In genomic region chr3:32460817-32461496, GRCh38 we compare ENCODE assay signal across 7 cellular contexts. TPM values are rescaled to one million over a fixed set of nuclear protein-coding genes. Genes with fewer than 3 reads are reported as not detected.
DNase-seq lines count a peak whose midpoint lies in the region; ATAC-seq and TF ChIP-seq lines count a peak whose summit lies in the region.
"Not testable (repeated sequence)": the region's sequence is repeated elsewhere in the genome, so short reads cannot be mapped to it uniquely, and the experiment has no call there.

No MANE protein-coding gene starts in this region.

- peak overlapping the region; percentile 34 for H3K4me3 ChIP-seq in GM23338
- not testable (repeated sequence) for H3K4me3 ChIP-seq in OCI-LY3 (ENCODE audit: low read length); endodermal cell (ENCODE audit: low read length); lower lobe of right lung; smooth muscle cell

- H4K20me1 ChIP-seq in GM23338 (replicated peaks; ENCODE audit: insufficient read depth); OCI-LY3 (ENCODE audit: insufficient read depth, low read length); smooth muscle cell (ENCODE audit: low read depth): not testable (repeated sequence)

- CTCF ChIA-PET in activated naive CD4-positive, alpha-beta T cell treated with anti-CD3 and anti-CD28 coated beads, Interleukin-2, amount 10 ng/mL, durations not matched to agents 7 days and 5 days (lab: Charles Lee) = interaction anchor here (0.6 to 2.4 kb wide), 8 partner anchors 22 to 89 kb away, joined by 3 to 7 read pairs (median 4); no protein-coding TSS in a partner anchor

- H3K4me1 ChIP-seq in GM23338 (ENCODE audit: insufficient read depth) (peaks cover 41% of the 10 kb centered on the region), OCI-LY3 (ENCODE audit: low read length) (peaks cover 31% of the 10 kb centered on the region), lower lobe of right lung (peaks cover 45% of the 10 kb centered on the region), smooth muscle cell (ENCODE audit: low read depth) (peaks cover 10% of the 10 kb centered on the region)
- not testable (repeated sequence) for H3K4me1 ChIP-seq in endodermal cell (ENCODE audit: control insufficient read depth, insufficient read depth, low read length)

- H3K9me3 Mint-ChIP-seq in GM23338; activated naive CD4-positive, alpha-beta T cell treated with anti-CD3 and anti-CD28 coated beads, Interleukin-2, amount 10 ng/mL, durations not matched to agents 7 days and 5 days; endodermal cell: not testable (repeated sequence)

- not testable (repeated sequence) for TF ChIP-seq CTCF in GM23338 (conservative IDR thresholded peaks at IDR 0.05; ENCODE audit: low read depth in 2 of 2); OCI-LY3 (IDR thresholded peaks at IDR 0.05; ENCODE audit: low read depth, low read length); endodermal cell (conservative IDR thresholded peaks at IDR 0.05); lower lobe of right lung (IDR thresholded peaks at IDR 0.05); smooth muscle cell (IDR thresholded peaks at IDR 0.05; ENCODE audit: borderline replicate concordance, insufficient read depth, poor library complexity, severe bottlenecking)

- H3K4me2 ChIP-seq in GM23338 = peak overlapping the region; percentile 71
- H3K4me2 ChIP-seq in OCI-LY3 (ENCODE audit: low read length) = peak overlapping the region; percentile 56
- peak overlapping the region; percentile 11 for H3K4me2 ChIP-seq in smooth muscle cell

- not testable (repeated sequence) for ATAC-seq in GM23338, lower lobe of right lung

- H2AFZ ChIP-seq in GM23338; OCI-LY3 (ENCODE audit: low read depth, low read length); smooth muscle cell (ENCODE audit: low read depth): not testable (repeated sequence)

- peaks cover 14% of the 10 kb centered on the region for H3K4me1 Mint-ChIP-seq in GM23338
- peaks cover 34% of the 10 kb centered on the region for H3K4me1 Mint-ChIP-seq in activated naive CD4-positive, alpha-beta T cell treated with anti-CD3 and anti-CD28 coated beads, Interleukin-2, amount 10 ng/mL, durations not matched to agents 7 days and 5 days
- peaks cover 24% of the 10 kb centered on the region for H3K4me1 Mint-ChIP-seq in endodermal cell

- H3K27me3 Mint-ChIP-seq in GM23338 (ENCODE audit: insufficient read depth, low read depth, poor library complexity); activated naive CD4-positive, alpha-beta T cell treated with anti-CD3 and anti-CD28 coated beads, Interleukin-2, amount 10 ng/mL, durations not matched to agents 7 days and 5 days: not testable (repeated sequence)
- peaks cover 25% of the 10 kb centered on the region for H3K27me3 Mint-ChIP-seq in endodermal cell (ENCODE audit: insufficient read depth)

- H3K9me3 ChIP-seq in OCI-LY3 (ENCODE audit: insufficient read depth, low read length); endodermal cell (ENCODE audit: control insufficient read depth, low read length); lower lobe of right lung; smooth muscle cell (replicated peaks; ENCODE audit: low read depth): not testable (repeated sequence)

- H3K27ac Mint-ChIP-seq in GM23338; activated naive CD4-positive, alpha-beta T cell treated with anti-CD3 and anti-CD28 coated beads, Interleukin-2, amount 10 ng/mL, durations not matched to agents 7 days and 5 days; endodermal cell: not testable (repeated sequence)

- not testable (repeated sequence) for DNase-seq in GM23338 (ENCODE audit: low spot score); activated naive CD4-positive, alpha-beta T cell treated with anti-CD3 and anti-CD28 coated beads, Interleukin-2, amount 10 ng/mL, durations not matched to agents 7 days and 5 days; lower lobe of right lung; smooth muscle cell (lab: John Stamatoyannopoulos, UW; ENCODE audit: unreplicated experiment)
- DNase-seq in activated CD4-positive, CD25-positive, alpha-beta regulatory T cell treated with anti-CD3 and anti-CD28 coated beads, Interleukin-2, amount 50 U/mL, for 72 hours = peak; percentile 17
- DNase-seq in endodermal cell = peak; percentile 72

- peak overlapping the region; percentile 62 for H3K4me3 Mint-ChIP-seq in GM23338
- H3K4me3 Mint-ChIP-seq in activated naive CD4-positive, alpha-beta T cell treated with anti-CD3 and anti-CD28 coated beads, Interleukin-2, amount 10 ng/mL, durations not matched to agents 7 days and 5 days = peak overlapping the region; percentile 70
- peak overlapping the region; percentile 19 for H3K4me3 Mint-ChIP-seq in endodermal cell

- 38 to 43% methylated on average over 7 to 10 of the region's 10 CpGs for WGBS in endodermal cell (ENCODE audit: insufficient coverage in 1 of 2, insufficient read length in 1 of 2), 2 experiments
- WGBS in smooth muscle cell (ENCODE audit: low lambda C conversion rate) = 40% methylated on average over 10 of the region's 10 CpGs

- peak overlapping the region; percentile 97 for H3K27ac ChIP-seq in GM23338 (ENCODE audit: low read depth)
- not testable (repeated sequence) for H3K27ac ChIP-seq in OCI-LY3 (ENCODE audit: low read length); endodermal cell (ENCODE audit: low read depth, low read length); smooth muscle cell (ENCODE audit: low read depth)
- H3K27ac ChIP-seq in lower lobe of right lung = peak overlapping the region; percentile 60

- H3K79me2 ChIP-seq in GM23338 (replicated peaks; ENCODE audit: insufficient read depth); OCI-LY3 (ENCODE audit: low read length); smooth muscle cell (ENCODE audit: low read depth): not testable (repeated sequence)

- not testable (repeated sequence) for H3K36me3 ChIP-seq in GM23338 (ENCODE audit: insufficient read depth); OCI-LY3 (replicated peaks; ENCODE audit: low read depth, low read length); endodermal cell (ENCODE audit: control insufficient read depth, insufficient read depth, low read length); lower lobe of right lung; smooth muscle cell (ENCODE audit: low read depth)

- intact Hi-C loops in lower lobe of right lung (cut with DNase I) = loop anchor here (10.0 kb wide), 1 partner anchor 66 kb away; the partner anchor contains the start of gene CMTM7

- H3K9me2 ChIP-seq in GM23338 (ENCODE audit: insufficient read depth) = not testable (repeated sequence)

- not testable (repeated sequence) for H3K27me3 ChIP-seq in GM23338 (ENCODE audit: insufficient read depth); OCI-LY3 (ENCODE audit: low read depth, low read length); lower lobe of right lung (ENCODE audit: low read depth); smooth muscle cell (ENCODE audit: low read depth)
- H3K27me3 ChIP-seq in endodermal cell (ENCODE audit: control insufficient read depth, insufficient read depth, low read length, poor library complexity, severe bottlenecking) = peaks cover 79% of the 10 kb centered on the region

- H3K9ac ChIP-seq in OCI-LY3 (ENCODE audit: low read length); endodermal cell (ENCODE audit: extremely low read depth, low read length, poor library complexity, severe bottlenecking); smooth muscle cell (ENCODE audit: low read depth): not testable (repeated sequence)

- H3K36me3 Mint-ChIP-seq in GM23338 (ENCODE audit: low read depth); endodermal cell (ENCODE audit: low read depth): not testable (repeated sequence)
- H3K36me3 Mint-ChIP-seq in activated naive CD4-positive, alpha-beta T cell treated with anti-CD3 and anti-CD28 coated beads, Interleukin-2, amount 10 ng/mL, durations not matched to agents 7 days and 5 days = peaks cover 19% of the 10 kb centered on the region

- not testable (repeated sequence) for H3F3A ChIP-seq in GM23338 (replicated peaks; ENCODE audit: low read depth); smooth muscle cell (ENCODE audit: low read depth)

RNA-seq across cellular contexts. Expression of gene CMTM6, which starts 41.7 kb away (rescaled TPM):
- 78.0 and 123 TPM in 2 replicates for total RNA-seq in GM23338 (2014; rRNA removed; shearing (Covaris generic))
- polyA plus RNA-seq in GM23338 (2016; fragmentation: Nextera tagmentation; extraction: Ambion mirVana) (34.9 and 42.3 TPM in 2 replicates), smooth muscle cell (99.7 and 110 TPM in 2 replicates)
- total RNA-seq in endodermal cell (10 to 100 TPM; 58.3 to 62.4 TPM), lower lobe of right lung (69.5 TPM), smooth muscle cell (148 and 161 TPM in 2 replicates)
- 40.1 TPM for polyA plus RNA-seq in endodermal cell (2013, experiment 1 of 2)
- 40.0 TPM for polyA plus RNA-seq in endodermal cell (2013, experiment 2 of 2)

Comparison
In these comparisons a context has a peak if more than half of its experiments do, and no peak if none do; other contexts are left out.
1. H3K4me2 ChIP-seq: peak in every context shown above with its lines; median percentile 71 in GM23338; 56 in OCI-LY3; 11 in smooth muscle cell.
2. H3K4me3 Mint-ChIP-seq: peak in every context shown above with its lines; median percentile 70 in activated naive CD4-positive, alpha-beta T cell treated with anti-CD3 and anti-CD28 coated beads, Interleukin-2, amount 10 ng/mL, durations not matched to agents 7 days and 5 days; 62 in GM23338; 19 in endodermal cell.